Comparison of ENCODE assay signal across 1 cellular context in genomic region chr19:795691-796581, GRCh38.
TF ChIP-seq lines count a peak whose summit lies in the region.

No MANE protein-coding gene starts in this region.

TF ChIP-seq in SK-N-SH, 30 proteins besides CTCF, POLR2A, EP300 and RAD21 (continued from another document):
- TF ChIP-seq RFX5 (IDR thresholded peaks at IDR 0.05; ENCODE audit: low read length) = no peak
TF ChIP-seq in SK-N-SH: peak in this region for 0.
